ENCODE assay signal across 9 cellular contexts in the genomic region with DNA sequence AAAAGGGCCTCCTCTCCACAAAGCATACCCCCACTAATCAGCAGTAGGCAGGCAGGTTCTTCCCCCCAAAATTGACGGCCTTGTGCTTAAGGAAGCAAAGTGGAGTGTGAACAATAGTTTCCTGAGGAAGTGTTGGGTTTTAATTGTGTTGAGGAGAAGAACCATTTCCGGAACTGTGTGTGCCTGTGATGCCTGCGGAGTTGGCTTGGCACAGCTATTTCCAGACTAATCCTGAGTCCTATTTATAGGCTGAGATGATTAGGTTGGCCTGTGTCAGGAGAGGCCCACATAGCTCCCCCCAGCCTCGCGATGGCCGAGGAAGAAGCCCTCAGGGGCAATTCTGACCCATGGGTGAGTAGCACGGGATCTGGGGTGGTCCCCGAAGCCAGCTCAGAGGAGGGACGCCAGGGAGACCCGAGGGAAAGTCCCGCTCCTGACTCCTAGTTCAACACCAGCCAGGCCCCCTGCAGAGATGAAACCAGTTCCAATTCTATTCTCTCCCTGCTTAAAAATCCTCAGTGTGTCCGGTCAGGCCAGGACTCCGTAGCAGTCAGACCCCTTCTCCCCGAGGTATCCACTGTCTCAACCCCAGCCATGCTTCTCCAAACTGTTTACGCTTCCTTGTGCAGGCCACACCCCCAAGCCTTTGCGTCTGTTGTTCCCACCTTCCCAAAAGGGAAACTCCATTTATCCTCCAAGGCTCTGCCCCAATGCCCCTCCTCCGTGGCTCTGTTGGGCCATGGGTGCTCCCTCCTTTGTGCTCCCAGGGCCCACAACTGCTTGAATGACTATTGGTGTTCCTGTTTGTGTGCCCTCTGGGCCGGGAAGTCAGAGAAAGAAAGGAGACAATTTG. TPM values are rescaled to one million over a fixed set of nuclear protein-coding genes. Genes with fewer than 3 reads are reported as not detected.
DNase-seq lines count a peak whose midpoint lies in the region; ATAC-seq and TF ChIP-seq lines count a peak whose summit lies in the region.
"Had no signal": no experiment of that assay in that cellular context is flagged by ENCODE, and none has a peak within 500 bp of the region (broad histone marks: within the 10 kb centered on the region; RNA-seq: fewer than 3 reads in every experiment).

No MANE protein-coding gene starts in this region.

- H3K4me3 ChIP-seq in left lung (peak overlapping the region in 1 of 2 donors; percentile 10), suprapubic skin (peak overlapping the region; percentile 25)
- H3K4me3 ChIP-seq: GM12878 had no signal

- H3K9me3 ChIP-seq in left lung (no peaks in the 10 kb centered on the region), suprapubic skin (no peaks in the 10 kb centered on the region)

- TF ChIP-seq EP300 in suprapubic skin (IDR thresholded peaks at IDR 0.05): peak; percentile 73

- DNase-seq in AG20443 (ENCODE audit: low spot score) (peak; percentile 69), M059J (ENCODE audit: low read depth) (peak; percentile 90), cerebellar cortex (ENCODE audit: low spot score) (peak; percentile 73), left lung (peak in 1 of 2 donors; percentile 63), suprapubic skin (ENCODE audit: low spot score in 2 of 2) (peak; percentile 82 to 83), T-helper 9 cell (no peak)

- TF ChIP-seq POLR2A in suprapubic skin (IDR thresholded peaks at IDR 0.05): peak in 1 of 2 donors; percentile 39

- 14% methylated on average over 18 of the region's 18 CpGs for WGBS in suprapubic skin

- no peak for TF ChIP-seq CTCF in left lung (IDR thresholded peaks at IDR 0.05)
- no peak for TF ChIP-seq CTCF in suprapubic skin (IDR thresholded peaks at IDR 0.05)

- H3K27me3 ChIP-seq in left lung (no peaks in the 10 kb centered on the region), suprapubic skin (no peaks in the 10 kb centered on the region)

- H3K27ac ChIP-seq in left lung: peak overlapping the region; percentile 91 to 93
- H3K27ac ChIP-seq in suprapubic skin: peak overlapping the region; percentile 97

- peaks cover 82 to 95% of the 10 kb centered on the region in 2 donors for H3K4me1 ChIP-seq in left lung
- peaks cover 97% of the 10 kb centered on the region for H3K4me1 ChIP-seq in suprapubic skin

- H3K36me3 ChIP-seq in left lung (no peaks in the 10 kb centered on the region), suprapubic skin (no peaks in the 10 kb centered on the region)

- ATAC-seq in left lung (peak; percentile 0), HG02870 (IDR thresholded peaks at IDR 0.05; ENCODE audit: unreplicated experiment) (no peak), HG03354 (IDR thresholded peaks at IDR 0.05; ENCODE audit: poor library complexity, severe bottlenecking, unreplicated experiment) (no peak)
- ATAC-seq: GM12878 had no signal

- intact Hi-C loops in left lung (cut with DNase I): no loop called here

RNA-seq across cellular contexts. Expression of a gene that starts 18.1 kb away (rescaled TPM):
- total RNA-seq in M059J (2014; rRNA removed; shearing (Covaris generic)): 142 and 207 TPM in 2 replicates
- total RNA-seq in left lung: 100 to 1,000 TPM; 395 to 485 TPM
- total RNA-seq in suprapubic skin: 100 to 1,000 TPM; 681 to 944 (median 771) TPM
